8 cellular contexts compared by ENCODE assay signal in genomic region chr7:43868681-43869017, GRCh38. TPM values are rescaled to one million over a fixed set of nuclear protein-coding genes. Genes with fewer than 3 reads are reported as not detected.
DNase-seq lines count a peak whose midpoint lies in the region; ATAC-seq, FAIRE-seq and TF ChIP-seq lines count a peak whose summit lies in the region.

No MANE protein-coding gene starts in this region.

- intact Hi-C loops in HCT116 (cut with micrococcal nuclease), result no loop called here
- intact Hi-C loops in activated T-helper 2 cell treated with anti-CD3 and anti-CD28 coated beads, Interferon-gamma antibody, Interleukin-2, Interleukin-4, amounts not matched to agents 10 μg/mL and 5 μg/mL and 100 μg/mL, durations not matched to agents 14 hours and 24 hours and 36 hours (cut with micrococcal nuclease), result loop anchor here (1.0 kb wide), 1 partner anchor 33 kb away; no protein-coding TSS in a partner anchor

- FAIRE-seq in keratinocyte (lab: Jason Lieb, UNC), result no peak

- no peaks in the 10 kb centered on the region for H3K9me3 Mint-ChIP-seq in activated T-helper 2 cell treated with anti-CD3 and anti-CD28 coated beads, Interferon-gamma antibody, Interleukin-2, Interleukin-4, amounts not matched to agents 10 μg/mL and 5 μg/mL and 100 μg/mL, durations not matched to agents 14 hours and 24 hours and 36 hours

- H3K27ac ChIP-seq in AG04450 (ENCODE audit: low read depth, low read length), result peak overlapping the region; percentile 100
- peak overlapping the region; percentile 18; the same call in 1 of the 2 replicates for H3K27ac ChIP-seq in HCT116 (ENCODE audit: low read depth, low read length)
- peak overlapping the region; percentile 73 for H3K27ac ChIP-seq in keratinocyte (ENCODE audit: control insufficient read depth, insufficient read depth, low read length)

- H2AFZ ChIP-seq in HCT116 (ENCODE audit: low read depth, low read length, poor library complexity, severe bottlenecking) (no peak overlapping the region), keratinocyte (ENCODE audit: control insufficient read depth, low read length) (peak overlapping the region; percentile 65)

- RAD21 ChIA-PET in HCT116 (lab: Charles Lee; ENCODE audit: low non-redundant PET in 1 of 2, low total read pairs in 2 of 2, uncharacterized antibody in 2 of 2, unreplicated experiment in 2 of 2), result no interaction called here

- H3K79me2 ChIP-seq in HCT116 (ENCODE audit: insufficient read depth, low read length) (peaks cover 11% of the 10 kb centered on the region), keratinocyte (ENCODE audit: control insufficient read depth, insufficient read depth, low read length) (peaks cover 8% of the 10 kb centered on the region)

- TF ChIP-seq RAD21 in HCT116 (IDR thresholded peaks at IDR 0.05; ENCODE audit: low read depth), result no peak

- TF ChIP-seq CTCF in AG04450 (IDR thresholded peaks at IDR 0.05; ENCODE audit: low read depth, low read length) (no peak), HCT116 (IDR thresholded peaks at IDR 0.05 in 2 of 3, conservative IDR thresholded peaks at IDR 0.05 in 1 of 3; ENCODE audit: borderline replicate concordance in 1 of 3, insufficient read depth in 1 of 3, low read depth in 2 of 3, low read length in 2 of 3) (no peak), keratinocyte (optimal IDR thresholded peaks at IDR 0.05 in 1 of 3, IDR thresholded peaks at IDR 0.05 in 1 of 3, conservative IDR thresholded peaks at IDR 0.05 in 1 of 3; ENCODE audit: extremely low read depth in 1 of 3, insufficient read depth in 2 of 3, low read length in 3 of 3) (no peak)

- peak overlapping the region; percentile 89 for H3K4me3 Mint-ChIP-seq in activated T-helper 2 cell treated with anti-CD3 and anti-CD28 coated beads, Interferon-gamma antibody, Interleukin-2, Interleukin-4, amounts not matched to agents 10 μg/mL and 5 μg/mL and 100 μg/mL, durations not matched to agents 14 hours and 24 hours and 36 hours (ENCODE audit: low read depth)

- dilution Hi-C loops in keratinocyte (cut with MboI; ENCODE audit: extremely low pct_ligation_motif_present, low sequenced_read_pairs), result no loop called here

- peaks cover 22% of the 10 kb centered on the region for H3K4me1 Mint-ChIP-seq in activated T-helper 2 cell treated with anti-CD3 and anti-CD28 coated beads, Interferon-gamma antibody, Interleukin-2, Interleukin-4, amounts not matched to agents 10 μg/mL and 5 μg/mL and 100 μg/mL, durations not matched to agents 14 hours and 24 hours and 36 hours (ENCODE audit: low read depth)

- DNase-seq in AG04450 (ENCODE audit: low read depth, low spot score) (no peak), HCT116 (ENCODE audit: low read depth, low spot score) (no peak), keratinocyte (ENCODE audit: low read depth, low spot score) (no peak), superior temporal gyrus (ENCODE audit: extremely low spot score) (peak; percentile 21), NCI-H146 (lab: John Stamatoyannopoulos, UW) (no peak), NCI-H774 (lab: John Stamatoyannopoulos, UW) (no peak), 8988T (no peak)
- DNase-seq in activated T-helper 2 cell treated with anti-CD3 and anti-CD28 coated beads, Interferon-gamma antibody, Interleukin-2, Interleukin-4, amounts not matched to agents 10 μg/mL and 5 μg/mL and 100 μg/mL, durations not matched to agents 14 hours and 24 hours and 36 hours (ENCODE audit: low spot score), result no peak

- CTCF ChIA-PET in AG04450 (lab: Charles Lee), result interaction anchor here (1.2 to 1.5 kb wide), 2 partner anchors 29 to 30 kb away, joined by 4 to 5 read pairs; no protein-coding TSS in a partner anchor
- CTCF ChIA-PET in HCT116 (lab: Charles Lee), result no interaction called here

- TF ChIP-seq POLR2A in HCT116 (IDR thresholded peaks at IDR 0.05; ENCODE audit: borderline replicate concordance, extremely low read depth, insufficient read depth, insufficient read length), result no peak

- no peaks in the 10 kb centered on the region for H3K27me3 ChIP-seq in AG04450 (ENCODE audit: control insufficient read depth, insufficient read depth, low read length)
- no peaks in the 10 kb centered on the region for H3K27me3 ChIP-seq in HCT116 (ENCODE audit: insufficient read depth, low read length)
- no peaks in the 10 kb centered on the region for H3K27me3 ChIP-seq in keratinocyte (ENCODE audit: control insufficient read depth, extremely low read depth, insufficient read depth, low read length)

- BruUV-seq in HCT116 (replicated peaks; lab: Mats Ljungman, UMichigan), result TSS peak; percentile 65

- H3K9me2 ChIP-seq in HCT116 (ENCODE audit: insufficient read depth), result no peaks in the 10 kb centered on the region

- H3K4me1 ChIP-seq in HCT116 (ENCODE audit: control insufficient read depth in 1 of 2, insufficient read depth in 2 of 2, low read length in 2 of 2) (peaks cover 9 to 32% of the 10 kb centered on the region in 2 experiments; a peak in 3 of 4 replicates), keratinocyte (ENCODE audit: control insufficient read depth, extremely low read depth, insufficient read depth, low read length) (peaks cover 38% of the 10 kb centered on the region)

- peaks cover 3% of the 10 kb centered on the region for H3K27me3 Mint-ChIP-seq in activated T-helper 2 cell treated with anti-CD3 and anti-CD28 coated beads, Interferon-gamma antibody, Interleukin-2, Interleukin-4, amounts not matched to agents 10 μg/mL and 5 μg/mL and 100 μg/mL, durations not matched to agents 14 hours and 24 hours and 36 hours (ENCODE audit: low read depth)

- H3K36me3 Mint-ChIP-seq in activated T-helper 2 cell treated with anti-CD3 and anti-CD28 coated beads, Interferon-gamma antibody, Interleukin-2, Interleukin-4, amounts not matched to agents 10 μg/mL and 5 μg/mL and 100 μg/mL, durations not matched to agents 14 hours and 24 hours and 36 hours (ENCODE audit: low read depth), result peaks cover 41% of the 10 kb centered on the region

- no peaks in the 10 kb centered on the region for H3K9me3 ChIP-seq in AG04450 (ENCODE audit: control insufficient read depth, insufficient read depth, low read length)
- no peaks in the 10 kb centered on the region for H3K9me3 ChIP-seq in HCT116 (ENCODE audit: control insufficient read depth in 1 of 2, insufficient read depth in 1 of 2, low read depth in 1 of 2, low read length in 2 of 2)
- H3K9me3 ChIP-seq in keratinocyte (ENCODE audit: control insufficient read depth, low read depth, low read length), result peaks cover 4% of the 10 kb centered on the region

- no peaks in the 10 kb centered on the region for H4K20me1 ChIP-seq in HCT116 (ENCODE audit: insufficient read depth)
- no peaks in the 10 kb centered on the region for H4K20me1 ChIP-seq in keratinocyte (ENCODE audit: control insufficient read depth, extremely low read depth, insufficient read depth, low read length)

- peak overlapping the region; percentile 77 for H3K9ac ChIP-seq in HCT116 (ENCODE audit: low read length)
- H3K9ac ChIP-seq in keratinocyte (ENCODE audit: control insufficient read depth, extremely low read depth, insufficient read depth, low read length), result peak overlapping the region; percentile 92

- H3K9me1 ChIP-seq in keratinocyte (ENCODE audit: control insufficient read depth, extremely low read depth, insufficient read depth, low read length), result no peaks in the 10 kb centered on the region

- H3K36me3 ChIP-seq in HCT116 (ENCODE audit: control insufficient read depth in 1 of 2, insufficient read depth in 2 of 2, low read length in 2 of 2), result peaks cover 9 to 12% of the 10 kb centered on the region in 2 experiments; a peak in 3 of 4 replicates
- H3K36me3 ChIP-seq in keratinocyte (ENCODE audit: control insufficient read depth in 2 of 2, extremely low read depth in 1 of 2, insufficient read depth in 2 of 2, low read length in 2 of 2), result peaks cover 8 to 9% of the 10 kb centered on the region in 2 experiments

- H3K4me2 ChIP-seq in HCT116 (ENCODE audit: low read length) (peak overlapping the region; percentile 90), keratinocyte (ENCODE audit: control insufficient read depth, extremely low read depth, insufficient read depth, low read depth, low read length) (peak overlapping the region; percentile 98)

- H3K27ac Mint-ChIP-seq in activated T-helper 2 cell treated with anti-CD3 and anti-CD28 coated beads, Interferon-gamma antibody, Interleukin-2, Interleukin-4, amounts not matched to agents 10 μg/mL and 5 μg/mL and 100 μg/mL, durations not matched to agents 14 hours and 24 hours and 36 hours, result peak overlapping the region; percentile 83

- POLR2A ChIA-PET in AG04450 (lab: Yijun Ruan, JAX) (interaction anchor here (1.9 kb wide), 1 partner anchor 10 kb away, joined by 7 read pairs; no protein-coding TSS in a partner anchor), HCT116 (lab: Charles Lee) (interaction anchor here (1.1 kb wide), 1 partner anchor 613 kb away, joined by 4 read pairs; no protein-coding TSS in a partner anchor)

- H3K4me3 ChIP-seq in AG04450 (ENCODE audit: low read depth, low read length) (peak overlapping the region; percentile 89), HCT116 (replicated peaks in 1 of 2; ENCODE audit: low read depth in 1 of 2, low read length in 2 of 2) (peak overlapping the region; percentile 89 to 90), keratinocyte (ENCODE audit: control insufficient read depth in 2 of 3, extremely low read depth in 1 of 3, insufficient read depth in 2 of 3, low read depth in 1 of 3, low read length in 3 of 3) (peak overlapping the region; percentile 67 to 84 (median 76))

- ATAC-seq in HCT116, result peak; percentile 23

RNA-seq across cellular contexts. Expression of gene MRPS24, which starts 0.7 kb away (rescaled TPM):
- 134 and 184 TPM in 2 replicates for polyA plus RNA-seq in AG04450 (2011; rRNA removed)
- 70.9 and 92.3 TPM in 2 replicates for polyA minus RNA-seq in AG04450 (2011; rRNA and poly(A)+ RNA removed)
- 156 TPM for total RNA-seq in HCT116 (2021; ENCODE audit: unreplicated experiment)
- polyA plus RNA-seq in HCT116 (2012), result 179 and 202 TPM in 2 replicates
- 106 and 108 TPM in 2 replicates for total RNA-seq in activated T-helper 2 cell treated with anti-CD3 and anti-CD28 coated beads, Interferon-gamma antibody, Interleukin-2, Interleukin-4, amounts not matched to agents 10 μg/mL and 5 μg/mL and 100 μg/mL, durations not matched to agents 14 hours and 24 hours and 36 hours
- 94.8 to 113 TPM (median 104 TPM) in 3 replicates for polyA plus RNA-seq in keratinocyte
- 13.2 TPM for polyA plus RNA-seq in keratinocyte (2011; ENCODE audit: low read depth)
- polyA plus RNA-seq in keratinocyte (2011; cell fraction: cytosol; rRNA removed), result 104 and 130 TPM in 2 replicates
- polyA plus RNA-seq in keratinocyte (2011; cell fraction: nucleus; rRNA removed), result 43.7 and 45.5 TPM in 2 replicates
- 131 and 155 TPM in 2 replicates for polyA plus RNA-seq in keratinocyte (2012; ENCODE audit: low replicate concordance)
- polyA minus RNA-seq in keratinocyte, result 41.1 to 74.9 TPM (median 48.0 TPM) in 3 replicates
- 110 TPM for polyA minus RNA-seq in keratinocyte (2011; cell fraction: cytosol; rRNA and poly(A)+ RNA removed)
- polyA minus RNA-seq in keratinocyte (2011; cell fraction: nucleus; rRNA and poly(A)+ RNA removed), result 10.4 and 12.5 TPM in 2 replicates

RNA-seq across cellular contexts. Expression of gene URGCP, which starts 37.7 kb away (rescaled TPM):
- polyA plus RNA-seq in AG04450 (2011; rRNA removed) (23.1 and 25.5 TPM in 2 replicates), keratinocyte (24.8 to 29.7 TPM (median 27.6 TPM) in 3 replicates)
- polyA minus RNA-seq in AG04450 (2011; rRNA and poly(A)+ RNA removed), result 22.7 and 33.9 TPM in 2 replicates
- total RNA-seq in HCT116 (2021; ENCODE audit: unreplicated experiment), result 28.0 TPM
- polyA plus RNA-seq in HCT116 (2012), result 15.9 and 16.8 TPM in 2 replicates
- total RNA-seq in activated T-helper 2 cell treated with anti-CD3 and anti-CD28 coated beads, Interferon-gamma antibody, Interleukin-2, Interleukin-4, amounts not matched to agents 10 μg/mL and 5 μg/mL and 100 μg/mL, durations not matched to agents 14 hours and 24 hours and 36 hours, result 23.7 and 27.6 TPM in 2 replicates
- polyA plus RNA-seq in keratinocyte (2011; ENCODE audit: low read depth), result 13.4 TPM
- polyA plus RNA-seq in keratinocyte (2011; cell fraction: cytosol; rRNA removed), result 19.5 and 25.3 TPM in 2 replicates
- polyA plus RNA-seq in keratinocyte (2011; cell fraction: nucleus; rRNA removed), result 55.0 and 67.8 TPM in 2 replicates
- polyA plus RNA-seq in keratinocyte (2012; ENCODE audit: low replicate concordance), result 17.1 and 20.1 TPM in 2 replicates
- polyA minus RNA-seq in keratinocyte, result 30.4 to 41.6 TPM (median 33.8 TPM) in 3 replicates
- polyA minus RNA-seq in keratinocyte (2011; cell fraction: cytosol; rRNA and poly(A)+ RNA removed), result 19.8 TPM
- 29.8 and 53.0 TPM in 2 replicates for polyA minus RNA-seq in keratinocyte (2011; cell fraction: nucleus; rRNA and poly(A)+ RNA removed)

RNA-seq across cellular contexts. Expression of gene UBE2D4, which starts 57.6 kb away (rescaled TPM):
- polyA plus RNA-seq in AG04450 (2011; rRNA removed), result 18.6 and 18.8 TPM in 2 replicates
- polyA minus RNA-seq in AG04450 (2011; rRNA and poly(A)+ RNA removed), result 23.1 and 26.8 TPM in 2 replicates
- 12.9 TPM for total RNA-seq in HCT116 (2021; ENCODE audit: unreplicated experiment)
- 10.4 and 12.1 TPM in 2 replicates for polyA plus RNA-seq in HCT116 (2012)
- total RNA-seq in activated T-helper 2 cell treated with anti-CD3 and anti-CD28 coated beads, Interferon-gamma antibody, Interleukin-2, Interleukin-4, amounts not matched to agents 10 μg/mL and 5 μg/mL and 100 μg/mL, durations not matched to agents 14 hours and 24 hours and 36 hours, result 10.5 and 12.6 TPM in 2 replicates
- 7.9 to 11.0 TPM (median 8.1 TPM) in 3 replicates for polyA plus RNA-seq in keratinocyte
- 1.8 TPM for polyA plus RNA-seq in keratinocyte (2011; ENCODE audit: low read depth)
- polyA plus RNA-seq in keratinocyte (2011; cell fraction: cytosol; rRNA removed), result 7.7 and 8.7 TPM in 2 replicates
- polyA plus RNA-seq in keratinocyte (2011; cell fraction: nucleus; rRNA removed), result 2.8 and 2.9 TPM in 2 replicates
- polyA plus RNA-seq in keratinocyte (2012; ENCODE audit: low replicate concordance), result 6.5 and 7.1 TPM in 2 replicates
- polyA minus RNA-seq in keratinocyte, result 14.9 to 19.4 TPM (median 16.3 TPM) in 3 replicates
- polyA minus RNA-seq in keratinocyte (2011; cell fraction: cytosol; rRNA and poly(A)+ RNA removed), result 5.8 TPM
- polyA minus RNA-seq in keratinocyte (2011; cell fraction: nucleus; rRNA and poly(A)+ RNA removed), result 1.5 and 1.7 TPM in 2 replicates

Comparison
In these comparisons a context has a peak if more than half of its experiments do, and no peak if none do; other contexts are left out.
1. H3K27ac ChIP-seq: peak in every context shown above with its lines; median percentile 100 in AG04450; 73 in keratinocyte; 18 in HCT116.